ENCODE assay signal across 1 cellular context in genomic region chr12:6337958-6338406, GRCh38.
TF ChIP-seq lines count a peak whose summit lies in the region.

No MANE protein-coding gene starts in this region.

TF ChIP-seq in endothelial cell of umbilical vein, 7 proteins besides CTCF, POLR2A, EP300 and RAD21:
- TF ChIP-seq GATA2 (IDR thresholded peaks at IDR 0.05; ENCODE audit: insufficient read depth, insufficient read length, low read depth, low read length) (no peak), JUN (IDR thresholded peaks at IDR 0.05; ENCODE audit: borderline replicate concordance, insufficient read depth, insufficient read length, low read depth) (no peak), MYC (IDR thresholded peaks at IDR 0.05; ENCODE audit: low read depth, low read length) (no peak), FOS (IDR thresholded peaks at IDR 0.05; ENCODE audit: borderline replicate concordance, insufficient read depth, low read length) (no peak), EZH2 (IDR thresholded peaks at IDR 0.05; ENCODE audit: borderline replicate concordance, low read depth, low read length, severe bottlenecking) (no peak), POLR2AphosphoS5 (IDR thresholded peaks at IDR 0.05; ENCODE audit: insufficient read depth, low read depth, low read length) (no peak), MAX (IDR thresholded peaks at IDR 0.05; ENCODE audit: insufficient read depth, insufficient read length) (no peak)
TF ChIP-seq in endothelial cell of umbilical vein: peak in this region for 0.
